ENCODE assay signal across 25 cellular contexts in genomic region chr5:33842456-33842855, GRCh38. TPM values are rescaled to one million over a fixed set of nuclear protein-coding genes. Genes with fewer than 3 reads are reported as not detected.
DNase-seq lines count a peak whose midpoint lies in the region; ATAC-seq, FAIRE-seq and TF ChIP-seq lines count a peak whose summit lies in the region.
"Had no signal": no experiment of that assay in that cellular context is flagged by ENCODE, and none has a peak within 500 bp of the region (broad histone marks: within the 10 kb centered on the region; RNA-seq: fewer than 3 reads in every experiment).

No MANE protein-coding gene starts in this region.

- no peak for FAIRE-seq in A549 (lab: Jason Lieb, UNC)
- FAIRE-seq in endothelial cell of umbilical vein (lab: Jason Lieb, UNC): peak; percentile 73
- FAIRE-seq: G401.6 had no signal

- no peaks in the 10 kb centered on the region for H3K79me2 ChIP-seq in endothelial cell of umbilical vein (ENCODE audit: control insufficient read depth, insufficient read depth, low read length)

- DNase-seq in A549 (ENCODE audit: low read depth in 1 of 2, low spot score in 1 of 2) (no peak), HFFc6 (no peak), RWPE2 (ENCODE audit: low spot score) (no peak), endothelial cell of umbilical vein (ENCODE audit: low read depth, low spot score) (peak; percentile 70), cerebellar nuclear complex (lab: John Stamatoyannopoulos, UW) (no peak), NCI-H1930 (lab: John Stamatoyannopoulos, UW) (no peak)
- DNase-seq in activated T-cell treated with anti-CD3 and anti-CD28 coated beads, Interleukin-2, amount 50 U/mL, for 1 hour: no peak
- DNase-seq: AML-193; C1 segment of cervical spinal cord; Caco-2; CD4-positive, alpha-beta memory T cell; H7; KG1; NCI-H1105; NCI-H146; NCI-H2029; NCI-H446; NCI-H526; NCI-H82; Peyer's patch; SIG-M5; SK-N-SH; SW 1271 had no signal

- CTCF ChIA-PET in A549 (lab: Yijun Ruan, JAX) (interaction anchor here (0.6 to 1.3 kb wide), 3 partner anchors 13 to 400 kb away, joined by 3 to 4 read pairs (median 3); partner anchors contain the start of gene RXFP3), endothelial cell of umbilical vein (lab: Charles Lee) (interaction anchor here (0.9 kb wide), 1 partner anchor 13 kb away, joined by 5 read pairs; no protein-coding TSS in a partner anchor)

- H3K9me3 Mint-ChIP-seq in HFFc6: no peaks in the 10 kb centered on the region

- POLR2A ChIA-PET in A549 (lab: Yijun Ruan, JAX): no interaction called here
- POLR2A ChIA-PET in endothelial cell of umbilical vein (lab: Charles Lee): no interaction called here

- TF ChIP-seq POLR2A in A549 (IDR thresholded peaks at IDR 0.05; ENCODE audit: low read length) (no peak), endothelial cell of umbilical vein (IDR thresholded peaks at IDR 0.05; ENCODE audit: low read depth, low read length) (no peak)

- H3K4me1 ChIP-seq in A549 (peaks cover 26% of the 10 kb centered on the region), RWPE2 (ENCODE audit: insufficient read depth, poor library complexity, severe bottlenecking) (peaks cover 25% of the 10 kb centered on the region), endothelial cell of umbilical vein (ENCODE audit: control insufficient read depth, extremely low read depth, insufficient read depth, low read length) (peaks cover 19% of the 10 kb centered on the region)
- H3K4me1 ChIP-seq: Peyer's patch had no signal

- intact Hi-C loops in endothelial cell of umbilical vein (cut with micrococcal nuclease): no loop called here

- H4K20me1 ChIP-seq in endothelial cell of umbilical vein (replicated peaks; ENCODE audit: control insufficient read depth, extremely low read depth, insufficient read depth, low read length): no peaks in the 10 kb centered on the region

- H3K9ac ChIP-seq in endothelial cell of umbilical vein (replicated peaks; ENCODE audit: extremely low read depth, insufficient read depth, low read length): no peak overlapping the region
- H3K9ac ChIP-seq: SK-N-SH had no signal

- H3K36me3 Mint-ChIP-seq in HFFc6 (ENCODE audit: low read depth): peaks cover 47% of the 10 kb centered on the region

- no peak for TF ChIP-seq RAD21 in A549 (conservative IDR thresholded peaks at IDR 0.05 in 1 of 2, IDR thresholded peaks at IDR 0.05 in 1 of 2)

- H3K9me3 ChIP-seq in A549 (no peaks in the 10 kb centered on the region), RWPE2 (ENCODE audit: severe bottlenecking) (no peaks in the 10 kb centered on the region), endothelial cell of umbilical vein (replicated peaks; ENCODE audit: control insufficient read depth, insufficient read depth, low read length) (no peaks in the 10 kb centered on the region)
- H3K9me3 ChIP-seq: Caco-2, Peyer's patch, SK-N-SH had no signal

- H3K27me3 ChIP-seq in RWPE2 (ENCODE audit: insufficient read depth, poor library complexity, severe bottlenecking): no peaks in the 10 kb centered on the region
- H3K27me3 ChIP-seq in endothelial cell of umbilical vein (ENCODE audit: control insufficient read depth in 2 of 2, insufficient read depth in 2 of 2, low read length in 2 of 2): no peaks in the 10 kb centered on the region
- H3K27me3 ChIP-seq: Peyer's patch had no signal

- TF ChIP-seq EP300 in A549 (IDR thresholded peaks at IDR 0.05): no peak

- ATAC-seq in A549 (no peak), RWPE2 (ENCODE audit: low read depth) (no peak)

- H3K27ac Mint-ChIP-seq in HFFc6: peak overlapping the region; percentile 91
- H3K27ac Mint-ChIP-seq: T-helper 1 cell treated with Interleukin-12 subunit alpha and Interleukin-12 subunit beta and Interleukin-4 antibody, amounts not matched to agents 30 μg/mL and 1 μg/mL, for 36 hours had no signal

- no peaks in the 10 kb centered on the region for H3K36me3 ChIP-seq in RWPE2 (ENCODE audit: low read depth)
- no peaks in the 10 kb centered on the region for H3K36me3 ChIP-seq in endothelial cell of umbilical vein (ENCODE audit: control insufficient read depth in 2 of 2, extremely low read depth in 1 of 2, insufficient read depth in 2 of 2, low read length in 2 of 2)
- H3K36me3 ChIP-seq: Peyer's patch had no signal

- no peaks in the 10 kb centered on the region for H3K9me1 ChIP-seq in endothelial cell of umbilical vein (replicated peaks; ENCODE audit: control insufficient read depth, extremely low read depth, insufficient read depth, low read length)

- H3K4me2 ChIP-seq in A549: 0 out of 3 replicates have a peak overlapping the region, but pooled peaks have one; percentile 8
- no peak overlapping the region for H3K4me2 ChIP-seq in endothelial cell of umbilical vein (ENCODE audit: insufficient read depth, low read length)
- H3K4me2 ChIP-seq: SK-N-SH had no signal

- dilution Hi-C loops in endothelial cell of umbilical vein (cut with MboI; ENCODE audit: extremely low pct_ligation_motif_present, low sequenced_read_pairs): no loop called here

- peak overlapping the region; percentile 66 for H3K4me3 Mint-ChIP-seq in HFFc6

- peaks cover 2% of the 10 kb centered on the region for H3K27me3 Mint-ChIP-seq in HFFc6 (ENCODE audit: insufficient read depth)
- H3K27me3 Mint-ChIP-seq: CD4-positive, alpha-beta memory T cell had no signal

- H3K4me3 ChIP-seq in A549: no peak overlapping the region
- no peak overlapping the region for H3K4me3 ChIP-seq in RWPE2 (ENCODE audit: severe bottlenecking)
- no peak overlapping the region for H3K4me3 ChIP-seq in endothelial cell of umbilical vein (replicated peaks in 1 of 3; ENCODE audit: insufficient read depth in 1 of 3, low read depth in 1 of 3, low read length in 3 of 3)
- H3K4me3 ChIP-seq: Peyer's patch had no signal

- 80% methylated on average over 2 of the region's 2 CpGs for WGBS in A549 (ENCODE audit: missing lambda C conversion rate)

- BruUV-seq in endothelial cell of umbilical vein (replicated peaks; lab: Mats Ljungman, UMichigan): no TSS peak

- no peak overlapping the region for H2AFZ ChIP-seq in endothelial cell of umbilical vein (ENCODE audit: low read depth, low read length)

- H3K27ac ChIP-seq in A549 (peak overlapping the region in 1 of 2 experiments; percentile 27; a peak in 2 of 6 replicates), RWPE2 (ENCODE audit: poor library complexity, severe bottlenecking) (peak overlapping the region; percentile 84), endothelial cell of umbilical vein (ENCODE audit: insufficient read depth, low read depth, low read length) (no peak overlapping the region)
- H3K27ac ChIP-seq: Peyer's patch had no signal

- peaks cover 90% of the 10 kb centered on the region for H3K4me1 Mint-ChIP-seq in HFFc6 (ENCODE audit: low read depth)

- no peak for TF ChIP-seq CTCF in A549 (IDR thresholded peaks at IDR 0.05)
- no peak for TF ChIP-seq CTCF in HFFc6 (IDR thresholded peaks at IDR 0.05)
- no peak for TF ChIP-seq CTCF in RWPE2 (IDR thresholded peaks at IDR 0.05; ENCODE audit: poor library complexity, severe bottlenecking)
- TF ChIP-seq CTCF in endothelial cell of umbilical vein (IDR thresholded peaks at IDR 0.05; ENCODE audit: extremely low read depth in 1 of 2, insufficient read depth in 1 of 2, low read depth in 1 of 2, low read length in 2 of 2): no peak

TF ChIP-seq in endothelial cell of umbilical vein, 7 proteins besides CTCF, POLR2A, EP300 and RAD21:
- TF ChIP-seq EZH2 (IDR thresholded peaks at IDR 0.05; ENCODE audit: borderline replicate concordance, low read depth, low read length, severe bottlenecking) (no peak), POLR2AphosphoS5 (IDR thresholded peaks at IDR 0.05; ENCODE audit: insufficient read depth, low read depth, low read length) (no peak), FOS (IDR thresholded peaks at IDR 0.05; ENCODE audit: borderline replicate concordance, insufficient read depth, low read length) (no peak), JUN (IDR thresholded peaks at IDR 0.05; ENCODE audit: borderline replicate concordance, insufficient read depth, insufficient read length, low read depth) (no peak), GATA2 (IDR thresholded peaks at IDR 0.05; ENCODE audit: insufficient read depth, insufficient read length, low read depth, low read length) (no peak), MYC (IDR thresholded peaks at IDR 0.05; ENCODE audit: low read depth, low read length) (no peak), MAX (IDR thresholded peaks at IDR 0.05; ENCODE audit: insufficient read depth, insufficient read length) (no peak)
TF ChIP-seq in endothelial cell of umbilical vein: peak in this region for 0.

RNA-seq across cellular contexts. Expression of gene ADAMTS12, which starts 49.3 kb away (rescaled TPM):
- 5.9 and 6.8 TPM in 2 replicates for polyA plus RNA-seq in A549 (2011; rRNA removed)
- 4.3 and 4.7 TPM in 2 replicates for polyA plus RNA-seq in A549 (2012; cell fraction: cytosol; rRNA removed)
- 2.9 and 4.5 TPM in 2 replicates for polyA plus RNA-seq in A549 (2012; cell fraction: nucleus; rRNA removed)
- 4.8 to 6.8 TPM (median 5.4 TPM) in 3 replicates for polyA plus RNA-seq in A549 (2017; fragmentation: RNase III; extraction: RNeasy Plus Mini Kit Qiagen cat#74134 plus additional on column Dnase treatment)
- 12.6 and 17.7 TPM in 2 replicates for polyA minus RNA-seq in A549 (2011; rRNA and poly(A)+ RNA removed)
- 10 to 100 TPM; 42.2 to 49.7 (median 47.2) TPM for total RNA-seq in HFFc6 (2021; fragmentation: NEBNext Ultra II Directional; extraction: Animal tissue kit (Norgen Biotek cat#: 25700))
- total RNA-seq in endothelial cell of umbilical vein: 0.88 TPM in 1 of 2 replicates, not detected in the other
- polyA plus RNA-seq in endothelial cell of umbilical vein: not detected in 2 replicates
- 0.04 TPM in 2 replicates for polyA plus RNA-seq in endothelial cell of umbilical vein (2011; cell fraction: cytosol; rRNA removed)
- polyA plus RNA-seq in endothelial cell of umbilical vein (2011; cell fraction: nucleus; rRNA removed): not detected in 2 replicates
- polyA plus RNA-seq in endothelial cell of umbilical vein (2012): 1.8 and 3.0 TPM in 2 replicates
- 0.19 TPM in 1 of 2 replicates, not detected in the other for polyA minus RNA-seq in endothelial cell of umbilical vein
- not detected for polyA minus RNA-seq in endothelial cell of umbilical vein (2011; cell fraction: cytosol; rRNA and poly(A)+ RNA removed)
- polyA minus RNA-seq in endothelial cell of umbilical vein (2011; cell fraction: nucleus; rRNA and poly(A)+ RNA removed): not detected in 2 replicates
- total RNA-seq: Caco-2 had no signal
- polyA plus RNA-seq: CD4-positive, alpha-beta memory T cell had no signal

Comparison
In these comparisons a context has a peak if more than half of its experiments do, and no peak if none do; other contexts are left out.
1. RNA of gene ADAMTS12, which starts 49.3 kb away (total RNA-seq): 42.2 to 49.7 TPM in HFFc6; 0.88 TPM in endothelial cell of umbilical vein; every median in the first group is over 10 times any median in the second.